ENCODE assay signal across 9 cellular contexts in genomic region chr20:36399147-36399968, GRCh38.
A peak's percentile ranks its signal among the peaks of the same experiment; 100 is the strongest.
DNase-seq lines count a peak whose midpoint lies in the region; ATAC-seq and TF ChIP-seq lines count a peak whose summit lies in the region.
"Had no signal": no experiment of that assay in that cellular context is flagged by ENCODE, and none has a peak within 500 bp of the region (broad histone marks: within the 10 kb centered on the region; RNA-seq: fewer than 3 reads in every experiment).

No MANE protein-coding gene starts in this region.

- no peak for TF ChIP-seq POLR2A in breast epithelium (IDR thresholded peaks at IDR 0.05)

- TF ChIP-seq CTCF in MCF 10A (IDR thresholded peaks at IDR 0.05; ENCODE audit: unreplicated experiment) (no peak), breast epithelium (IDR thresholded peaks at IDR 0.05) (no peak), fibroblast of mammary gland (conservative IDR thresholded peaks at IDR 0.05; ENCODE audit: control insufficient read depth, insufficient read depth, low read depth, low read length) (peak; percentile 40)

- intact Hi-C loops in MCF 10A (cut with micrococcal nuclease) = no loop called here
- intact Hi-C loops in breast epithelium (cut with DNase I; ENCODE audit: low total_unique reads) = no loop called here

- no peak overlapping the region for H3K4me3 Mint-ChIP-seq in MCF 10A (ENCODE audit: unreplicated experiment)

- CTCF ChIA-PET in MCF 10A (lab: Yijun Ruan, JAX) = interaction anchor here (0.6 to 1.4 kb wide), 6 partner anchors 9 to 400 kb away, joined by 3 to 8 read pairs (median 4); no protein-coding TSS in a partner anchor

- no peaks in the 10 kb centered on the region for H3K36me3 ChIP-seq in breast epithelium

- peaks cover 0 to 26% of the 10 kb centered on the region in 2 donors for H3K27me3 ChIP-seq in breast epithelium

- POLR2A ChIA-PET in MCF 10A (lab: Yijun Ruan, JAX) = interaction anchor here (0.6 to 1.4 kb wide), 4 partner anchors 13 to 27 kb away, joined by 3 to 4 read pairs (median 3); no protein-coding TSS in a partner anchor

- peaks cover 49% of the 10 kb centered on the region for H3K27me3 Mint-ChIP-seq in MCF 10A (ENCODE audit: insufficient read depth, unreplicated experiment)

- no peaks in the 10 kb centered on the region for H3K36me3 Mint-ChIP-seq in MCF 10A (ENCODE audit: insufficient read depth, unreplicated experiment)

- no peaks in the 10 kb centered on the region for H3K4me1 Mint-ChIP-seq in MCF 10A (ENCODE audit: insufficient read depth, unreplicated experiment)

- H3K27ac ChIP-seq in breast epithelium = no peak overlapping the region
- H3K27ac ChIP-seq: epithelial cell of prostate had no signal

- H3K9me3 Mint-ChIP-seq in MCF 10A (ENCODE audit: unreplicated experiment) = peaks cover 9% of the 10 kb centered on the region

- no peak for ATAC-seq in GM21360 (IDR thresholded peaks at IDR 0.05; ENCODE audit: unreplicated experiment)

- H3K4me3 ChIP-seq in breast epithelium (no peak overlapping the region), fibroblast of mammary gland (ENCODE audit: control insufficient read depth, low read depth, low read length) (no peak overlapping the region)

- BruUV-seq in MCF 10A (replicated peaks; lab: Mats Ljungman, UMichigan) = no TSS peak

- H3K9me3 ChIP-seq in breast epithelium = no peaks in the 10 kb centered on the region

- DNase-seq in MCF 10A (ENCODE audit: unreplicated experiment) (peak; percentile 56), breast epithelium (ENCODE audit: low spot score in 2 of 2) (no peak), MV-4-11 (lab: John Stamatoyannopoulos, UW) (peak; percentile 29), fibroblast of mammary gland (ENCODE audit: low read depth) (peak; percentile 28), NCI-H2107 treated with DMSO at 0.1 percent for 48 hours (lab: John Stamatoyannopoulos, UW; ENCODE audit: unreplicated experiment) (no peak)
- DNase-seq in activated CD4-positive, alpha-beta T cell treated with anti-CD3 and anti-CD28 coated beads for 4 hours = peak; percentile 5 to 11
- peak; percentile 57 for DNase-seq in stimulated activated CD4-positive, alpha-beta T cell treated with anti-CD3 and anti-CD28 coated beads, Interleukin-15, amount 100 ng/mL, for 24 hours

- no peaks in the 10 kb centered on the region for H3K4me1 ChIP-seq in breast epithelium

- H3K27ac Mint-ChIP-seq in MCF 10A (ENCODE audit: low read depth, unreplicated experiment) = no peak overlapping the region

Comparison
In these comparisons a context has a peak if more than half of its experiments do, and no peak if none do; other contexts are left out.
1. DNase-seq: peak in MCF 10A (single experiment), MV-4-11 (single experiment), activated CD4-positive, alpha-beta T cell treated with anti-CD3 and anti-CD28 coated beads for 4 hours (2 of 2), fibroblast of mammary gland (single experiment) and stimulated activated CD4-positive, alpha-beta T cell treated with anti-CD3 and anti-CD28 coated beads, Interleukin-15, amount 100 ng/mL, for 24 hours (single experiment); none in breast epithelium (0 of 2) and NCI-H2107 treated with DMSO at 0.1 percent for 48 hours (single experiment).